ENCODE assay signal across 22 cellular contexts in genomic region chr3:32301426-32301825, GRCh38.
"Had no signal": no experiment of that assay in that cellular context is flagged by ENCODE, and none has a peak within 500 bp of the region (broad histone marks: within the 10 kb centered on the region; RNA-seq: fewer than 3 reads in every experiment).

No MANE protein-coding gene starts in this region.

- H3K27ac Mint-ChIP-seq: activated naive CD8-positive, alpha-beta T cell treated with anti-CD3 and anti-CD28 coated beads, Interleukin-2, amount 10 ng/mL, durations not matched to agents 7 days and 5 days; brain had no signal

- FAIRE-seq: endothelial cell of umbilical vein, keratinocyte, urothelium cell line had no signal

- H3K9me3 ChIP-seq: ascending aorta, colonic mucosa, gastroesophageal sphincter, ovary, right lobe of liver had no signal

- H3K27me3 Mint-ChIP-seq: activated naive CD8-positive, alpha-beta T cell treated with anti-CD3 and anti-CD28 coated beads, Interleukin-2, amount 10 ng/mL, durations not matched to agents 7 days and 5 days; progenitor cell of endocrine pancreas had no signal

- H3K36me3 Mint-ChIP-seq: brain had no signal

- H3K27me3 ChIP-seq: ascending aorta, cardiac muscle cell, colonic mucosa, dorsolateral prefrontal cortex, gastroesophageal sphincter, ovary, right lobe of liver had no signal

- H3K27ac ChIP-seq: ascending aorta, cardiac muscle cell, colonic mucosa, dorsolateral prefrontal cortex, gastroesophageal sphincter, ovary, right lobe of liver had no signal

- H3K4me1 ChIP-seq: ascending aorta, colonic mucosa had no signal

- DNase-seq: activated CD4-positive, alpha-beta T cell treated with anti-CD3 and anti-CD28 coated beads for 4 hours; activated gamma-delta T cell; activated naive CD8-positive, alpha-beta T cell treated with anti-CD3 and anti-CD28 coated beads, Interleukin-2, amount 10 ng/mL, durations not matched to agents 7 days and 5 days; cerebellar nuclear complex; colonic mucosa; dorsolateral prefrontal cortex; head of caudate nucleus; hippocampal formation; left colon; mammary epithelial cell; ovary; right lobe of liver; stimulated activated CD4-positive, alpha-beta T cell treated with anti-CD3 and anti-CD28 coated beads, Interleukin-2, amount 100 ng/mL, for 48 hours; stimulated activated naive CD4-positive, alpha-beta T cell treated with Interleukin-2 at 50 U/mL for 16 hours had no signal

- H3K36me3 ChIP-seq: ascending aorta, cardiac muscle cell, colonic mucosa, gastroesophageal sphincter, ovary, right lobe of liver had no signal

- H3K9me3 Mint-ChIP-seq: activated naive CD8-positive, alpha-beta T cell treated with anti-CD3 and anti-CD28 coated beads, Interleukin-2, amount 10 ng/mL, durations not matched to agents 7 days and 5 days had no signal

- H3K4me3 ChIP-seq: ascending aorta, cardiac muscle cell, colonic mucosa, dorsolateral prefrontal cortex, gastroesophageal sphincter, ovary, right lobe of liver had no signal

- H3K4me3 Mint-ChIP-seq: activated naive CD8-positive, alpha-beta T cell treated with anti-CD3 and anti-CD28 coated beads, Interleukin-2, amount 10 ng/mL, durations not matched to agents 7 days and 5 days; brain had no signal

- ATAC-seq: gastroesophageal sphincter, left colon had no signal
